Comparison of ENCODE assay signal across 1 cellular context in genomic region chr20:41054463-41055230, GRCh38.
TF ChIP-seq lines count a peak whose summit lies in the region.

No MANE protein-coding gene starts in this region.

TF ChIP-seq in GM12878, 131 proteins besides CTCF, POLR2A, EP300 and RAD21:
- TF ChIP-seq NRF1 (conservative IDR thresholded peaks at IDR 0.05; ENCODE audit: low read depth, low read length) (no peak), BCLAF1 (IDR thresholded peaks at IDR 0.05) (no peak), ZNF207 (IDR thresholded peaks at IDR 0.05; ENCODE audit: borderline replicate concordance) (no peak), CBX3 (IDR thresholded peaks at IDR 0.05; ENCODE audit: borderline replicate concordance, low read depth) (no peak), ATF3 (IDR thresholded peaks at IDR 0.05; ENCODE audit: borderline replicate concordance, extremely low read depth, low read depth, low read length) (no peak), E2F4 (IDR thresholded peaks at IDR 0.05; ENCODE audit: low read depth, low read length) (no peak), CEBPB (IDR thresholded peaks at IDR 0.05; ENCODE audit: borderline replicate concordance in 1 of 2, low read depth in 2 of 2, low read length in 2 of 2) (no peak), MXI1 (IDR thresholded peaks at IDR 0.05; ENCODE audit: low read depth, low read length) (no peak), TARDBP (IDR thresholded peaks at IDR 0.05; ENCODE audit: borderline replicate concordance) (no peak), E4F1 (IDR thresholded peaks at IDR 0.05; ENCODE audit: borderline replicate concordance, partially characterized antibody) (no peak), RELB (IDR thresholded peaks at IDR 0.05; ENCODE audit: low read depth) (no peak), NFXL1 (IDR thresholded peaks at IDR 0.05; ENCODE audit: borderline replicate concordance) (no peak), BHLHE40 (IDR thresholded peaks at IDR 0.05; ENCODE audit: borderline replicate concordance in 1 of 2, low read depth in 2 of 2, low read length in 1 of 2) (no peak), NR2C2 (IDR thresholded peaks at IDR 0.05; ENCODE audit: borderline replicate concordance, control insufficient read depth, insufficient read length, low read depth) (no peak), STAT3 (IDR thresholded peaks at IDR 0.05; ENCODE audit: low read depth, low read length) (no peak), MTA3 (IDR thresholded peaks at IDR 0.05; ENCODE audit: borderline replicate concordance, low read length) (no peak)
